In the genomic region with DNA sequence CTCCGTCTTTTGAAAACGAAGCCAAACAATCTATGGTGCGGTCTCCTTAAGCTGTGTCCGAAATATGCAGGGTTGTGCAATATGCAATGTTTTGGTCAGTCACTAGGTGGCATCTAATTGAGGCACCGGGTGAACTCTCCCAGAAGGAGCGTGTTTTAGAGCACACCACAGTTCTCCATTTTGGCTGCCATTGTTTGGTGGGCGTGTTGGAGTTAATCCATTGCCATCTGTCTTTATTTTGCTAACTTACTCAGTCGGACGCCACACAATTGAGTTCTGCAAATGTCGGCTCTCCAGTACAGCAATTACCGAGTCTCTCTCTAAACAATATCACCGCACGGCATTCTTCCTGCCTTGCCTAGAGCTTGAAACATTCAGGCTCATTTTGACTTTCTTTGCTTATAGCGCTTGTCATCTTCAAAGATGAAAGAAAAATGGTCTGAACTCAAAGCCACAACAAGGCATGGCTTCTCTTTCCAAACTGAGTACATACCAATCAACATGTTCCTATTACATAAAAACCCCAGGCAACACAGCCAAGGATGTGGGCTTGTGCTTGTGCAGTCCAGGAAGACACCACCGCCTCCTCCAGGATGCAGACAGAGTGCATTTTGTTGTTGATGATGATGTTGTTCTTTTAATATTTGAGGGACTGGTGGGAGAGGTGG, we compare ENCODE assay signal across 7 cellular contexts.
DNase-seq lines count a peak whose midpoint lies in the region; TF ChIP-seq lines count a peak whose summit lies in the region.

No MANE protein-coding gene starts in this region.

- H3K27me3 ChIP-seq in kidney epithelial cell (ENCODE audit: control insufficient read depth, insufficient read depth, low read length), result no peaks in the 10 kb centered on the region

- H3K36me3 ChIP-seq in kidney epithelial cell (ENCODE audit: control insufficient read depth, insufficient read depth, low read length), result no peaks in the 10 kb centered on the region

- no peak overlapping the region for H3K4me3 ChIP-seq in kidney epithelial cell (ENCODE audit: low read depth, low read length)

- DNase-seq in GM04503 (ENCODE audit: low read depth) (peak; percentile 57), NCI-H1092 treated with DMSO at 0.1 percent for 48 hours (lab: John Stamatoyannopoulos, UW) (peak; percentile 57), T-helper 9 cell (peak; percentile 6), kidney epithelial cell (ENCODE audit: low read depth) (no peak), DMS79 (lab: John Stamatoyannopoulos, UW) (no peak)
- DNase-seq in central memory CD4-positive, alpha-beta T cell, result peak; percentile 60
- DNase-seq in stimulated activated CD4-positive, alpha-beta T cell treated with anti-CD3 and anti-CD28 coated beads, TNF-alpha, amount 100 ng/mL, for 4 hours (ENCODE audit: low read depth in 3 of 3), result peak in 2 of 3 experiments; percentile 1 to 10

- peak; percentile 56 for TF ChIP-seq CTCF in kidney epithelial cell (IDR thresholded peaks at IDR 0.05; ENCODE audit: insufficient read depth, low read length, poor library complexity, severe bottlenecking)

Comparison
In these comparisons a context has a peak if more than half of its experiments do, and no peak if none do; other contexts are left out.
1. DNase-seq: peak in GM04503 (single experiment), NCI-H1092 treated with DMSO at 0.1 percent for 48 hours (single experiment), T-helper 9 cell (single experiment), central memory CD4-positive, alpha-beta T cell (single experiment) and stimulated activated CD4-positive, alpha-beta T cell treated with anti-CD3 and anti-CD28 coated beads, TNF-alpha, amount 100 ng/mL, for 4 hours (2 of 3); none in kidney epithelial cell (single experiment) and DMS79 (single experiment).